In the genomic region with DNA sequence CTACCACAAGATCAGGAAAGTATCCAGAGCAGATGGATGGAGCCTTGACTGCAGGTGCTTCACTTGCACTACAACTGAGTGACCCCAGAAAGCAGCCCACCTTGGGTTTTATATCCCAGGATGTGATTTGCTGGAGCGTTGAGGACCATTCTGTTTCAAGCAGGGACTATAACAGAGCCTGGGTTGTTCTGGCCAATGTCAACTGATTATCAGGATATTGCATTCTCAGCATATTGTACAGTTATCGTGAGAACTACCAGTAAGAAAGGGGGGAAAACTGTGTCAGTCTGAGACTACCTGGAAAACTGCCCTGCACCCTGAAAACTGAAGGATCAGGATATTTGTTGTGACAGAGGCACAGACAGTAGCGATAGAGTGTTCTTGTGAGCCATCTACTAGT, we compare ENCODE assay signal across 29 cellular contexts.
"Had no signal": no experiment of that assay in that cellular context is flagged by ENCODE, and none has a peak within 500 bp of the region (broad histone marks: within the 10 kb centered on the region; RNA-seq: fewer than 3 reads in every experiment).

No MANE protein-coding gene starts in this region.

- H3K27ac Mint-ChIP-seq: activated CD4-positive, alpha-beta T cell treated with anti-CD3 and anti-CD28 coated beads, Interleukin-2, amount 10 ng/mL, durations not matched to agents 7 days and 5 days; activated CD8-positive, alpha-beta T cell treated with anti-CD3 and anti-CD28 coated beads for 36 hours; activated naive CD8-positive, alpha-beta T cell; activated T-helper 17 cell treated with anti-CD3 and anti-CD28 coated beads, Interleukin-2, amount 50 U/mL, for 72 hours; effector memory CD8-positive, alpha-beta T cell had no signal

- H3K27me3 Mint-ChIP-seq: activated CD4-positive, alpha-beta T cell treated with anti-CD3 and anti-CD28 coated beads, Interleukin-2, amount 10 ng/mL, durations not matched to agents 7 days and 5 days; activated CD8-positive, alpha-beta T cell treated with anti-CD3 and anti-CD28 coated beads for 36 hours; activated naive CD8-positive, alpha-beta T cell; activated T-helper 17 cell treated with anti-CD3 and anti-CD28 coated beads, Interleukin-2, amount 50 U/mL, for 72 hours; effector memory CD8-positive, alpha-beta T cell had no signal

- H3K4me3 ChIP-seq: adrenal gland, body of pancreas had no signal

- FAIRE-seq: colon, endometrium, endothelial cell of umbilical vein, frontal cortex had no signal

- H3K4me3 Mint-ChIP-seq: activated CD4-positive, alpha-beta T cell treated with anti-CD3 and anti-CD28 coated beads, Interleukin-2, amount 10 ng/mL, durations not matched to agents 7 days and 5 days; activated CD8-positive, alpha-beta T cell treated with anti-CD3 and anti-CD28 coated beads for 36 hours; activated naive CD8-positive, alpha-beta T cell; activated T-cell treated with anti-CD3 and anti-CD28 coated beads, Interleukin-2, amount 50 U/mL, for 4 hours; activated T-helper 17 cell treated with anti-CD3 and anti-CD28 coated beads, Interleukin-2, amount 50 U/mL, for 72 hours; effector memory CD8-positive, alpha-beta T cell had no signal

- H3K27me3 ChIP-seq: adrenal gland, body of pancreas had no signal

- H3K4me1 Mint-ChIP-seq: activated CD4-positive, alpha-beta T cell treated with anti-CD3 and anti-CD28 coated beads, Interleukin-2, amount 10 ng/mL, durations not matched to agents 7 days and 5 days; activated T-helper 17 cell treated with anti-CD3 and anti-CD28 coated beads, Interleukin-2, amount 50 U/mL, for 72 hours had no signal

- H3K27ac ChIP-seq: adrenal gland, body of pancreas, epithelial cell of prostate had no signal

- DNase-seq: activated CD4-positive, alpha-beta T cell treated with anti-CD3 and anti-CD28 coated beads for 1 hour; activated CD4-positive, alpha-beta T cell treated with anti-CD3 and anti-CD28 coated beads for 4 hours; activated CD4-positive, alpha-beta T cell treated with anti-CD3 and anti-CD28 coated beads, Interleukin-2, amount 10 ng/mL, durations not matched to agents 7 days and 5 days; activated CD4-positive, alpha-beta T cell treated with anti-CD3 and anti-CD28 coated beads, Interleukin-2, amount 50 U/mL, for 4 hours; activated CD8-positive, alpha-beta memory T cell treated with anti-CD3 and anti-CD28 coated beads for 24 hours; activated CD8-positive, alpha-beta T cell treated with anti-CD3 and anti-CD28 coated beads for 36 hours; activated effector memory CD4-positive, alpha-beta T cell treated with Interleukin-2 at 50 U/mL for 16 hours; activated gamma-delta T cell treated with Interleukin-2 at 50 U/mL for 16 hours; activated naive CD4-positive, alpha-beta T cell treated with anti-CD3 and anti-CD28 coated beads, Interleukin-2, amount 50 U/mL, for 16 hours; activated naive CD4-positive, alpha-beta T cell treated with Interleukin-2 at 50 U/mL for 16 hours; activated T-cell treated with anti-CD3 and anti-CD28 coated beads, Interleukin-2, amount 50 U/mL, for 4 hours; amygdala; aorta; body of pancreas; caudate nucleus; cortex of kidney; dermis blood vessel endothelial cell; effector CD4-positive, alpha-beta T cell; effector memory CD8-positive, alpha-beta T cell; foreskin fibroblast; T-helper 2 cell had no signal

- ATAC-seq: activated CD8-positive, alpha-beta T cell treated with anti-CD3 and anti-CD28 coated beads for 36 hours; activated T-cell treated with anti-CD3 and anti-CD28 coated beads, Interleukin-2, amount 50 U/mL, for 4 hours; activated T-helper 17 cell treated with anti-CD3 and anti-CD28 coated beads, Interleukin-2, amount 50 U/mL, for 72 hours; body of pancreas; effector memory CD8-positive, alpha-beta T cell had no signal

- H3K4me1 ChIP-seq: adrenal gland, body of pancreas had no signal
